16 cellular contexts compared by ENCODE assay signal in the genomic region with DNA sequence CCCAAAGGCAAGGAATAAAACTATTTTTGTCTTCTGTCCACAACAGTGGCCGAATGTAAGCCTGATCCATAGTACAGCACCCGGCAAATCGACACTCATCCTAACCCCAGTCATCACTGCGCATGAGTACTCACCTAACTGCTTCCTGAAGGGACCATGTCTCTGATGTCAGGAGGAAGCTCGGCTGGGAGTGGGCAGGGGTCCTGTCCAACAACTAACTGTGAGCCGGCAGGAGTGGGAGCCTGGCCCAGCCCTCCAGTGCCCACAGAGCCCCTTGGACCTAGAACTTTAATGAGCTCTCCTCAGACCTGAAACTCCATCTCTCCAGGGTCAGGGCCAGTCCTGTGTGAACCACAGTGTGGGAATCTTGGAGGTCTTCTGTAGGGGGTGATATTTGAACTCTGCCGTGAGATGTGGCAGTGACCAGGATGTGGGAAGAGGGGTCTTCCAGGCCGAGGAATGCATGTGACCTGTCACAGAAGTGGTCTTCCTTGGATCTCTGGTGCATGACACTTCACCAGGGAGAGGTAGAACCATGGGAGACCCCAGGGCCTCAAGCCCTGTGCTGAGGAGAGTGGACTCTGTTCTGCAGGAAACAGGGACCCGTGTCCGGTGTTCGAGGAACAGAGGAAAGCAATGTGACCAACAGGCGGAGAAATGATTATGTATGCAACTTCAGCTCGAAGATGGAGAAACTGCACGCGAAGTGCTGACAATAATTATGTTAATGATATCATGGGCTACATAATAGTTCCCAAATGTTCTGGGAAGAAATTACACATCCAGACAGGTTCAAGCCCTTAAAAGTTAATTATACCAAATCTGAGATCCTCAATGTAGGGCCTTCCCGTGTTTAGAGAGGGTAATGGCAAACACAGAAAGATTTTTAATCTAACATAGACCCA.
DNase-seq lines count a peak whose midpoint lies in the region; ATAC-seq and TF ChIP-seq lines count a peak whose summit lies in the region.
"Had no signal": no experiment of that assay in that cellular context is flagged by ENCODE, and none has a peak within 500 bp of the region (broad histone marks: within the 10 kb centered on the region; RNA-seq: fewer than 3 reads in every experiment).

No MANE protein-coding gene starts in this region.

- ATAC-seq in GM18505 (IDR thresholded peaks at IDR 0.05; ENCODE audit: unreplicated experiment), result no peak
- ATAC-seq: CD8-positive, alpha-beta T cell had no signal

- H3K27ac ChIP-seq in esophagus muscularis mucosa (replicated peaks in 1 of 4) (no peak overlapping the region), caudate nucleus (ENCODE audit: low read depth, low read length) (no peak overlapping the region)
- H3K27ac ChIP-seq: BLaER1 treated with 17β-estradiol and CSF1 and Interleukin-3, amounts not matched to agents 10 nM and 100 nM had no signal

- TF ChIP-seq CTCF in esophagus muscularis mucosa (IDR thresholded peaks at IDR 0.05) (no peak), type B pancreatic cell (conservative IDR thresholded peaks at IDR 0.05) (no peak)

- no peaks in the 10 kb centered on the region for H3K9me3 ChIP-seq in esophagus muscularis mucosa

- H3K4me1 Mint-ChIP-seq in type B pancreatic cell (ENCODE audit: unreplicated experiment), result no peaks in the 10 kb centered on the region
- H3K4me1 Mint-ChIP-seq: B cell had no signal

- H3K4me3 ChIP-seq in esophagus muscularis mucosa, result no peak overlapping the region
- H3K4me3 ChIP-seq: BLaER1 treated with 17β-estradiol and CSF1 and Interleukin-3, amounts not matched to agents 10 nM and 100 nM had no signal

- H3K36me3 ChIP-seq in esophagus muscularis mucosa, result no peaks in the 10 kb centered on the region
- H3K36me3 ChIP-seq: BLaER1 treated with 17β-estradiol and CSF1 and Interleukin-3, amounts not matched to agents 10 nM and 100 nM had no signal

- peaks cover 4% of the 10 kb centered on the region for H3K9me3 Mint-ChIP-seq in type B pancreatic cell
- H3K9me3 Mint-ChIP-seq: CD8-positive, alpha-beta T cell had no signal

- WGBS in esophagus muscularis mucosa, result 90% methylated on average over 12 of the region's 16 CpGs

- H3K27ac Mint-ChIP-seq in type B pancreatic cell, result no peak overlapping the region
- H3K27ac Mint-ChIP-seq: B cell; CD8-positive, alpha-beta T cell; IgD-negative memory B cell had no signal

- H3K27me3 ChIP-seq in esophagus muscularis mucosa, result peaks cover 0 to 4% (median 0%) of the 10 kb centered on the region in 4 donors
- H3K27me3 ChIP-seq: BLaER1 treated with 17β-estradiol and CSF1 and Interleukin-3, amounts not matched to agents 10 nM and 100 nM had no signal

- TF ChIP-seq POLR2A in esophagus muscularis mucosa (IDR thresholded peaks at IDR 0.05; ENCODE audit: low read depth) (no peak), GM18505 (IDR thresholded peaks at IDR 0.05; ENCODE audit: borderline replicate concordance, extremely low read depth, insufficient read depth, insufficient read length) (no peak)

- peak; percentile 28 for DNase-seq in activated CD8-positive, alpha-beta memory T cell treated with anti-CD3 and anti-CD28 coated beads for 24 hours
- DNase-seq in activated CD8-positive, alpha-beta memory T cell treated with anti-CD3 and anti-CD28 coated beads, Interleukin-2, amount 50 U/mL, for 4 hours, result no peak
- DNase-seq in esophagus muscularis mucosa (ENCODE audit: extremely low spot score) (peak; percentile 82), type B pancreatic cell (ENCODE audit: extremely low spot score, unreplicated experiment) (peak; percentile 60), caudate nucleus (lab: John Stamatoyannopoulos, UW) (no peak), SW 1271 (lab: John Stamatoyannopoulos, UW) (no peak)
- DNase-seq: 8988T, Calu3, GDM1, GOT3, H7 had no signal

- no peak for TF ChIP-seq EP300 in esophagus muscularis mucosa (IDR thresholded peaks at IDR 0.05)

- no peaks in the 10 kb centered on the region for H3K36me3 Mint-ChIP-seq in type B pancreatic cell
- H3K36me3 Mint-ChIP-seq: CD8-positive, alpha-beta T cell; IgD-negative memory B cell had no signal

- peaks cover 5% of the 10 kb centered on the region for H3K27me3 Mint-ChIP-seq in type B pancreatic cell

- no peak overlapping the region for H3K4me3 Mint-ChIP-seq in type B pancreatic cell
- H3K4me3 Mint-ChIP-seq: B cell; CD8-positive, alpha-beta T cell; IgD-negative memory B cell had no signal

- intact Hi-C loops in esophagus muscularis mucosa (cut with DNase I), result no loop called here

- peaks cover 0 to 1% (median 0%) of the 10 kb centered on the region in 4 donors for H3K4me1 ChIP-seq in esophagus muscularis mucosa

Comparison
In these comparisons a context has a peak if more than half of its experiments do, and no peak if none do; other contexts are left out.
1. DNase-seq: peak in activated CD8-positive, alpha-beta memory T cell treated with anti-CD3 and anti-CD28 coated beads for 24 hours (single experiment), esophagus muscularis mucosa (single experiment) and type B pancreatic cell (single experiment); none in activated CD8-positive, alpha-beta memory T cell treated with anti-CD3 and anti-CD28 coated beads, Interleukin-2, amount 50 U/mL, for 4 hours (single experiment), caudate nucleus (0 of 61) and SW 1271 (0 of 2).